In genomic region chr14:74348241-74348734, GRCh38 we compare ENCODE assay signal across 21 cellular contexts. TPM values are rescaled to one million over a fixed set of nuclear protein-coding genes. Genes with fewer than 3 reads are reported as not detected.
A peak's percentile ranks its signal among the peaks of the same experiment; 100 is the strongest.
DNase-seq lines count a peak whose midpoint lies in the region; ATAC-seq, FAIRE-seq and TF ChIP-seq lines count a peak whose summit lies in the region.
"Had no signal": no experiment of that assay in that cellular context is flagged by ENCODE, and none has a peak within 500 bp of the region (broad histone marks: within the 10 kb centered on the region; RNA-seq: fewer than 3 reads in every experiment).

VRTN (plus strand) TSS chr14:74348471; CDS start chr14:74356784, 8,313 bp downstream.

- H2AFZ ChIP-seq in GM23338 (no peak within 1 kb of the TSS; the same call in 1 of the 2 replicates), K562 (ENCODE audit: low read depth, low read length) (peak within 1 kb of the TSS; percentile 51; the same call in 1 of the 2 replicates), neuronal stem cell (ENCODE audit: low read length) (peak within 1 kb of the TSS; percentile 73), mesenchymal stem cell (ENCODE audit: low read depth, low read length) (no peak within 1 kb of the TSS)
- H2AFZ ChIP-seq: GM23248 had no signal

- no TSS peak for BruUV-seq in K562 (replicated peaks; lab: Mats Ljungman, UMichigan)

- POLR2A ChIA-PET in K562 (lab: Yijun Ruan, JAX) = interaction anchor here (1.1 kb wide), 1 partner anchor 30 kb away, joined by 3 read pairs; no protein-coding TSS in a partner anchor

- H3K9me2 ChIP-seq in GM23338 (ENCODE audit: insufficient read depth) = no peaks in the 10 kb centered on the region

- H2BK15ac ChIP-seq in neuronal stem cell (ENCODE audit: low read length) (peak within 1 kb of the TSS; percentile 95), mesenchymal stem cell (ENCODE audit: low read depth, poor library complexity, severe bottlenecking) (no peak within 1 kb of the TSS)

- peaks cover 34% of the 10 kb centered on the region for H3K4me1 Mint-ChIP-seq in GM23338

- ATAC-seq in GM23338 = peak; percentile 36
- ATAC-seq in K562 = peak; percentile 35; the same call in 2 of the 3 replicates
- ATAC-seq in HG03457 (IDR thresholded peaks at IDR 0.05; ENCODE audit: unreplicated experiment) = no peak
- ATAC-seq: PC-3 had no signal

- H3K9ac ChIP-seq in K562 (ENCODE audit: insufficient read depth in 1 of 2, low read depth in 2 of 2, low read length in 2 of 2) (0 out of 4 replicates have a peak within 1 kb of the TSS, but pooled peaks of 1 of the 2 experiments have one; percentile 4), iPS-15b (ENCODE audit: low read depth, low read length) (peak within 1 kb of the TSS; percentile 99), neuronal stem cell (ENCODE audit: low read depth, low read length, poor library complexity) (peak within 1 kb of the TSS; percentile 53), mesenchymal stem cell (ENCODE audit: low read length) (no peak within 1 kb of the TSS)
- H3K9ac ChIP-seq: GM23248 had no signal

- no peaks in the 10 kb centered on the region for H3K79me1 ChIP-seq in neuronal stem cell (ENCODE audit: low read depth, low read length)
- no peaks in the 10 kb centered on the region for H3K79me1 ChIP-seq in mesenchymal stem cell (replicated peaks; ENCODE audit: low read length, poor library complexity, severe bottlenecking)

- H3K9me3 Mint-ChIP-seq in GM23338 = no peaks in the 10 kb centered on the region
- H3K9me3 Mint-ChIP-seq: HFFc6 had no signal

- peak within 1 kb of the TSS; percentile 96 for H2BK12ac ChIP-seq in neuronal stem cell (ENCODE audit: low read length)
- H2BK12ac ChIP-seq in mesenchymal stem cell (ENCODE audit: low read length in 2 of 2) = no peak within 1 kb of the TSS

- peaks cover 16% of the 10 kb centered on the region for H3K27me3 Mint-ChIP-seq in GM23338 (ENCODE audit: insufficient read depth, low read depth, poor library complexity)

- H2BK5ac ChIP-seq in neuronal stem cell (ENCODE audit: low read length) (peak within 1 kb of the TSS; percentile 45), mesenchymal stem cell (ENCODE audit: low read depth, low read length, poor library complexity, severe bottlenecking) (no peak within 1 kb of the TSS)

- WGBS in K562 (ENCODE audit: insufficient coverage, low coverage, missing lambda C conversion rate) = 25% methylated on average over 9 of the region's 12 CpGs
- no CpG with 5 or more reads among the region's 12 CpGs for WGBS in neuronal stem cell (ENCODE audit: extremely low coverage in 2 of 2, insufficient read length in 2 of 2, insufficient replicate concordance in 1 of 2), 2 donors
- WGBS in mesenchymal stem cell = 19% methylated on average over 10 of the region's 12 CpGs

- H3K14ac ChIP-seq in neuronal stem cell (ENCODE audit: low read length) (peak within 1 kb of the TSS; percentile 56), mesenchymal stem cell (ENCODE audit: low read length in 2 of 2) (peak within 1 kb of the TSS in 1 of 2 experiments; percentile 41)

- no peak for FAIRE-seq in K562 (lab: Jason Lieb, UNC)
- FAIRE-seq: GM12892 had no signal

- H3K27ac ChIP-seq in GM23338 (ENCODE audit: low read depth) (peak within 1 kb of the TSS; percentile 99), K562 (ENCODE audit: extremely low read depth, low read depth, low read length) (no peak within 1 kb of the TSS; the same call in 2 of the 3 replicates), neuronal stem cell (replicated peaks; ENCODE audit: low read length) (peak within 1 kb of the TSS; percentile 2), mesenchymal stem cell (ENCODE audit: low read length, poor library complexity, severe bottlenecking) (no peak within 1 kb of the TSS)
- H3K27ac ChIP-seq: GM23248 had no signal

- peak within 1 kb of the TSS; percentile 89 for H3K4me2 ChIP-seq in GM23338
- H3K4me2 ChIP-seq in K562 (ENCODE audit: insufficient read depth, low read length) = peak within 1 kb of the TSS; percentile 37; the same call in 1 of the 2 replicates
- H3K4me2 ChIP-seq in neuronal stem cell (ENCODE audit: insufficient read depth, low read length, poor library complexity, severe bottlenecking) = peak within 1 kb of the TSS; percentile 37
- no peak within 1 kb of the TSS for H3K4me2 ChIP-seq in mesenchymal stem cell (ENCODE audit: low read length, poor library complexity, severe bottlenecking)

- in situ Hi-C loops in K562 (cut with MboI) = no loop called here

- H3K9me3 ChIP-seq in K562 (replicated peaks; ENCODE audit: control insufficient read depth, insufficient read depth, low read depth, low read length) (no peaks in the 10 kb centered on the region), iPS-15b (ENCODE audit: control insufficient read depth, insufficient read depth, low read length) (no peaks in the 10 kb centered on the region), neuronal stem cell (replicated peaks in 1 of 2; ENCODE audit: control insufficient read depth in 2 of 2, insufficient read depth in 1 of 2, low read depth in 1 of 2, low read length in 2 of 2) (no peaks in the 10 kb centered on the region), mesenchymal stem cell (ENCODE audit: control insufficient read depth, low read length) (no peaks in the 10 kb centered on the region)

- no peaks in the 10 kb centered on the region for H3K27me3 ChIP-seq in GM23338 (ENCODE audit: insufficient read depth)
- H3K27me3 ChIP-seq in K562 (ENCODE audit: control insufficient read depth in 2 of 2, insufficient read depth in 2 of 2, low read length in 2 of 2) = no peaks in the 10 kb centered on the region; a peak in 1 of 5 replicates
- no peaks in the 10 kb centered on the region for H3K27me3 ChIP-seq in iPS-15b (ENCODE audit: control insufficient read depth, insufficient read depth, low read length)
- H3K27me3 ChIP-seq in neuronal stem cell (ENCODE audit: control insufficient read depth in 3 of 3, insufficient read depth in 3 of 3, low read depth in 1 of 3, low read length in 3 of 3) = peaks cover 0 to 32% (median 0%) of the 10 kb centered on the region in 3 experiments
- H3K27me3 ChIP-seq in mesenchymal stem cell (ENCODE audit: control insufficient read depth in 1 of 2, insufficient read depth in 1 of 2, low read length in 2 of 2) = peaks cover 57 to 71% of the 10 kb centered on the region in 2 experiments

- no peak for TF ChIP-seq POLR2A in K562 (conservative IDR thresholded peaks at IDR 0.05)

- H3K4ac ChIP-seq in neuronal stem cell (ENCODE audit: low read length) = peak within 1 kb of the TSS; percentile 43
- no peak within 1 kb of the TSS for H3K4ac ChIP-seq in mesenchymal stem cell (ENCODE audit: low read depth in 1 of 2, low read length in 2 of 2)

- peaks cover 36% of the 10 kb centered on the region for H3K36me3 Mint-ChIP-seq in GM23338 (ENCODE audit: low read depth)

- peaks cover 34% of the 10 kb centered on the region for H4K20me1 ChIP-seq in GM23338 (replicated peaks; ENCODE audit: insufficient read depth)
- no peaks in the 10 kb centered on the region for H4K20me1 ChIP-seq in K562 (replicated peaks; ENCODE audit: control insufficient read depth, insufficient read depth, low read length)

- DNase-seq in GM23338 (ENCODE audit: low spot score) (no peak), K562 (ENCODE audit: extremely low read depth in 1 of 4, low spot score in 3 of 4) (no peak), neuronal stem cell (ENCODE audit: low spot score) (no peak), T-helper 2 cell (no peak), NCI-H128 (lab: John Stamatoyannopoulos, UW; ENCODE audit: unreplicated experiment) (no peak), mesenchymal stem cell (no peak)
- DNase-seq: AML-193; Calu3; DMS79; GDM1; GM23248; HFFc6; NCI-H1436 treated with DMSO at 0.1 percent for 48 hours; NCI-H2227 treated with DMSO at 0.1 percent for 48 hours; NCI-H526 treated with DMSO at 0.1 percent for 48 hours; NK-92 treated with Interleukin-12 subunit alpha and Interleukin-12 subunit beta, amount 100 ng/mL, for 24 hours; PC-3 had no signal

- H2AK5ac ChIP-seq in neuronal stem cell (ENCODE audit: low read depth, low read length) (peak within 1 kb of the TSS; percentile 40), mesenchymal stem cell (ENCODE audit: low read length, severe bottlenecking) (no peak within 1 kb of the TSS)

- H3K4me3 ChIP-seq in GM23338 (peak within 1 kb of the TSS; percentile 90), K562 (no peak within 1 kb of the TSS), iPS-15b (ENCODE audit: low read depth, low read length) (peak within 1 kb of the TSS; percentile 94), neuronal stem cell (ENCODE audit: low read length in 2 of 2) (peak within 1 kb of the TSS in 1 of 2 donors; percentile 65), mesenchymal stem cell (ENCODE audit: insufficient read depth in 1 of 2, low read depth in 1 of 2, low read length in 2 of 2) (no peak within 1 kb of the TSS)
- H3K4me3 ChIP-seq: GM23248 had no signal

- H3K18ac ChIP-seq in neuronal stem cell (ENCODE audit: low read length) = peak within 1 kb of the TSS; percentile 88
- H3K18ac ChIP-seq in mesenchymal stem cell (ENCODE audit: low read depth in 1 of 2, low read length in 2 of 2) = no peak within 1 kb of the TSS

- peaks cover 15% of the 10 kb centered on the region; the same call in 1 of the 2 replicates for H3F3A ChIP-seq in GM23338 (replicated peaks; ENCODE audit: low read depth)

- H4K91ac ChIP-seq in neuronal stem cell (ENCODE audit: low read depth, low read length, poor library complexity) (peak within 1 kb of the TSS; percentile 80), mesenchymal stem cell (ENCODE audit: low read length) (no peak within 1 kb of the TSS)

- peak within 1 kb of the TSS; percentile 93 for H3K27ac Mint-ChIP-seq in GM23338
- H3K27ac Mint-ChIP-seq: HFFc6 had no signal

- peaks cover 79% of the 10 kb centered on the region for H3K79me2 ChIP-seq in GM23338 (replicated peaks; ENCODE audit: insufficient read depth)
- H3K79me2 ChIP-seq in K562 (ENCODE audit: control insufficient read depth, insufficient read depth, low read length) = no peaks in the 10 kb centered on the region

- TF ChIP-seq CTCF in GM23338 (conservative IDR thresholded peaks at IDR 0.05; ENCODE audit: low read depth in 2 of 2) (no peak), K562 (IDR thresholded peaks at IDR 0.05 in 2 of 3, conservative IDR thresholded peaks at IDR 0.05 in 1 of 3; ENCODE audit: insufficient read depth in 2 of 3, low read depth in 1 of 3, low read length in 3 of 3) (no peak)

- H3K4me1 ChIP-seq in GM23338 (ENCODE audit: insufficient read depth) (peaks cover 53% of the 10 kb centered on the region), K562 (replicated peaks in 1 of 2; ENCODE audit: control insufficient read depth in 2 of 2, insufficient read depth in 2 of 2, low read length in 2 of 2) (peaks cover 2 to 6% of the 10 kb centered on the region in 2 experiments; a peak in 4 of 5 replicates), iPS-15b (ENCODE audit: control insufficient read depth, insufficient read depth, low read length) (peaks cover 9% of the 10 kb centered on the region), neuronal stem cell (ENCODE audit: control insufficient read depth in 2 of 2, insufficient read depth in 1 of 2, low read depth in 1 of 2, low read length in 2 of 2) (peaks cover 5 to 32% of the 10 kb centered on the region in 2 donors), mesenchymal stem cell (ENCODE audit: control insufficient read depth, insufficient read depth, low read depth, low read length) (no peaks in the 10 kb centered on the region)

- H3K9me1 ChIP-seq in K562 (ENCODE audit: control insufficient read depth, insufficient read depth, low read length) = no peaks in the 10 kb centered on the region

- H3K4me3 Mint-ChIP-seq in GM23338 = peak within 1 kb of the TSS; percentile 92
- H3K4me3 Mint-ChIP-seq: HFFc6 had no signal

- H3K23ac ChIP-seq in neuronal stem cell (ENCODE audit: low read depth, low read length, poor library complexity) = peak within 1 kb of the TSS; percentile 58
- no peak within 1 kb of the TSS for H3K23ac ChIP-seq in mesenchymal stem cell (ENCODE audit: low read length in 2 of 2)

- H2BK120ac ChIP-seq in neuronal stem cell (ENCODE audit: low read depth, low read length) = peak within 1 kb of the TSS; percentile 95
- H2BK120ac ChIP-seq in mesenchymal stem cell (ENCODE audit: low read depth, low read length) = no peak within 1 kb of the TSS

- H3K36me3 ChIP-seq in GM23338 (ENCODE audit: insufficient read depth) (no peaks in the 10 kb centered on the region; the same call in 1 of the 2 replicates), K562 (ENCODE audit: control insufficient read depth, insufficient read depth, low read length) (no peaks in the 10 kb centered on the region), iPS-15b (ENCODE audit: control insufficient read depth, insufficient read depth, low read length) (no peaks in the 10 kb centered on the region), neuronal stem cell (replicated peaks in 1 of 2; ENCODE audit: control insufficient read depth in 2 of 2, insufficient read depth in 2 of 2, low read length in 2 of 2) (no peaks in the 10 kb centered on the region), mesenchymal stem cell (ENCODE audit: control insufficient read depth in 1 of 2, insufficient read depth in 2 of 2, low read depth in 1 of 2, low read length in 2 of 2) (no peaks in the 10 kb centered on the region)

- no peak for TF ChIP-seq RAD21 in K562 (CRISPR knock-in tag; conservative IDR thresholded peaks at IDR 0.05 in 1 of 2, IDR thresholded peaks at IDR 0.05 in 1 of 2)

- peak within 1 kb of the TSS; percentile 93 for H4K8ac ChIP-seq in neuronal stem cell (ENCODE audit: low read depth, low read length)
- H4K8ac ChIP-seq in mesenchymal stem cell (ENCODE audit: low read length) = no peak within 1 kb of the TSS

- CTCF ChIA-PET in K562 (lab: Yijun Ruan, JAX; ENCODE audit: low intra/inter-chr PET ratio) = no interaction called here

- no peak for TF ChIP-seq EP300 in K562 (IDR thresholded peaks at IDR 0.05; ENCODE audit: low read length)

- intact Hi-C loops in K562 (cut with micrococcal nuclease) = no loop called here

RNA-seq across cellular contexts. Expression of gene VRTN, which starts in this region (rescaled TPM):
- total RNA-seq in GM23338 (2014; rRNA removed; shearing (Covaris generic)) = 129 and 143 TPM in 2 replicates
- 63.9 and 68.5 TPM in 2 replicates for polyA plus RNA-seq in GM23338 (2016; fragmentation: Nextera tagmentation; extraction: Ambion mirVana)
- total RNA-seq in K562 (2011; cell fraction: chromatin; rRNA removed; ENCODE audit: low replicate concordance) = 0.23 TPM in 1 of 2 replicates, not detected in the other
- total RNA-seq in K562 (2011; cell fraction: nucleolus; rRNA removed) = 0.17 and 0.39 TPM in 2 replicates
- not detected in 2 replicates for total RNA-seq in K562 (2011; cell fraction: nucleoplasm; rRNA removed)
- 0.05 TPM in 1 of 2 replicates, not detected in the other for total RNA-seq in K562 (2014; rRNA removed)
- not detected in 2 replicates for total RNA-seq in K562 (2014; rRNA removed; fragmentation: Illumina TruSeq; extraction: Trizol)
- not detected in 2 replicates for total RNA-seq in K562 (2015; rRNA removed; fragmentation: Illumina TruSeq; extraction: Trizol)
- total RNA-seq in K562 (2021) = 0.09 and 0.11 TPM in 2 replicates
- polyA plus RNA-seq in K562 (2011; rRNA removed) = 0.06 TPM in 1 of 2 replicates, not detected in the other
- 0.01 and 0.09 TPM in 2 replicates for polyA plus RNA-seq in K562 (2011; cell fraction: cytosol; rRNA removed)
- not detected in 2 replicates for polyA plus RNA-seq in K562 (2011; cell fraction: nucleus; rRNA removed)
- not detected in 2 replicates for polyA plus RNA-seq in K562 (2012)
- polyA plus RNA-seq in K562 (2014; fragmentation: Illumina TruSeq; extraction: Trizol) = not detected in 2 replicates
- not detected for polyA plus RNA-seq in K562 (2014; fragmentation: Nextera tagmentation; extraction: Ambion mirVana)
- polyA plus RNA-seq in K562 (2014; rRNA removed) = not detected in 2 replicates
- not detected in 2 replicates for polyA minus RNA-seq in K562 (2011; rRNA and poly(A)+ RNA removed)
- polyA minus RNA-seq in K562 (2011; cell fraction: cytosol; rRNA and poly(A)+ RNA removed) = not detected in 2 replicates
- polyA minus RNA-seq in K562 (2011; cell fraction: nucleus; rRNA and poly(A)+ RNA removed) = not detected in 2 replicates
- 7.8 TPM for polyA plus RNA-seq in neuronal stem cell (2013, experiment 1 of 2)
- 7.5 TPM for polyA plus RNA-seq in neuronal stem cell (2013, experiment 2 of 2)
- polyA plus RNA-seq in mesenchymal stem cell (2013, experiment 1 of 2) = not detected
- not detected for polyA plus RNA-seq in mesenchymal stem cell (2013, experiment 2 of 2)
- total RNA-seq: A673, Calu3, GM23248, HFFc6, PC-3 had no signal
- polyA plus RNA-seq: GM23248 had no signal

Comparison
In these comparisons a context has a peak if more than half of its experiments do, and no peak if none do; other contexts are left out.
1. RNA of gene VRTN (total RNA-seq): 129 to 143 TPM in GM23338; 0.05 to 0.39 TPM in K562; every median in the first group is over 10 times any median in the second.
2. RNA of gene VRTN (polyA plus RNA-seq): 63.9 to 68.5 TPM in GM23338; 0.01 to 0.09 TPM in K562; every median in the first group is over 10 times any median in the second.
3. Peak in ATAC-seq and H3K4me2 ChIP-seq in K562; RNA of the gene not detected or under 1 TPM.
4. H2AFZ ChIP-seq: peak in K562 (single experiment) and neuronal stem cell (single experiment); none in GM23338 (single experiment) and mesenchymal stem cell (single experiment).
5. H3K27ac ChIP-seq: peak in GM23338 (single experiment) and neuronal stem cell (single experiment); none in K562 (single experiment) and mesenchymal stem cell (single experiment).
6. H3K4me3 ChIP-seq: peak in GM23338 (single experiment) and iPS-15b (single experiment); none in K562 (single experiment) and mesenchymal stem cell (0 of 2).